8 cellular contexts compared by ENCODE assay signal in genomic region chr22:29553391-29554224, GRCh38.
DNase-seq lines count a peak whose midpoint lies in the region; ATAC-seq lines count a peak whose summit lies in the region.

THOC5 (minus strand) TSS chr22:29553757; CDS start chr22:29549147, 4,610 bp downstream.

- ATAC-seq in GM19043 (IDR thresholded peaks at IDR 0.05; ENCODE audit: low read depth, unreplicated experiment) (peak; percentile 96), HG03378 (IDR thresholded peaks at IDR 0.05; ENCODE audit: unreplicated experiment) (peak; percentile 92)
- peak; percentile 98 to 99 for ATAC-seq in activated CD4-positive, CD25-positive, alpha-beta regulatory T cell treated with anti-CD3 and anti-CD28 coated beads, Interleukin-2, amount 50 U/mL, for 24 hours

- DNase-seq in Ammon's horn (ENCODE audit: low spot score) (peak; percentile 98), NCI-H446 treated with DMSO at 0.1 percent for 48 hours (lab: John Stamatoyannopoulos, UW) (peak; percentile 97), cerebellar cortex (ENCODE audit: low spot score) (peak; percentile 99), islet precursor cell (peak; percentile 98)
- DNase-seq in stimulated activated CD4-positive, alpha-beta T cell treated with anti-CD3 and anti-CD28 coated beads, Interleukin-12 subunit alpha, Interleukin-12 subunit beta, amount 100 ng/mL, for 48 hours (ENCODE audit: low read depth in 2 of 3, low spot score in 1 of 3), result peak; percentile 79 to 86 (median 82)

Comparison
In these comparisons a context has a peak if more than half of its experiments do, and no peak if none do; other contexts are left out.
1. Peak in every context shown above with its lines: DNase-seq and ATAC-seq.